ENCODE assay signal across 10 cellular contexts in genomic region chr5:2017540-2018389, GRCh38.
DNase-seq lines count a peak whose midpoint lies in the region; ATAC-seq, FAIRE-seq and TF ChIP-seq lines count a peak whose summit lies in the region.
"Had no signal": no experiment of that assay in that cellular context is flagged by ENCODE, and none has a peak within 500 bp of the region (broad histone marks: within the 10 kb centered on the region; RNA-seq: fewer than 3 reads in every experiment).

No MANE protein-coding gene starts in this region.

- no peak overlapping the region for H3K27ac Mint-ChIP-seq in activated CD8-positive, alpha-beta memory T cell treated with anti-CD3 and anti-CD28 coated beads, Interleukin-2, amount 10 ng/mL, durations not matched to agents 7 days and 5 days
- H3K27ac Mint-ChIP-seq: immature natural killer cell had no signal

- CTCF ChIA-PET in activated CD8-positive, alpha-beta memory T cell treated with anti-CD3 and anti-CD28 coated beads, Interleukin-2, amount 10 ng/mL, durations not matched to agents 7 days and 5 days (lab: Charles Lee), result no interaction called here
- CTCF ChIA-PET in GM12878 (lab: Yijun Ruan, JAX), result interaction anchor here (1.1 to 1.8 kb wide), 2 partner anchors 254 to 281 kb away, joined by 5 read pairs; no protein-coding TSS in a partner anchor

- no peaks in the 10 kb centered on the region for H3K36me3 ChIP-seq in GM12878 (ENCODE audit: control insufficient read depth in 2 of 2, insufficient read depth in 2 of 2, low read length in 1 of 2)
- no peaks in the 10 kb centered on the region for H3K36me3 ChIP-seq in small intestine (ENCODE audit: control insufficient read depth in 2 of 2, insufficient read depth in 2 of 2, low read length in 2 of 2)
- no peaks in the 10 kb centered on the region for H3K36me3 ChIP-seq in colonic mucosa

- no peaks in the 10 kb centered on the region for H3K36me3 Mint-ChIP-seq in activated CD8-positive, alpha-beta memory T cell treated with anti-CD3 and anti-CD28 coated beads, Interleukin-2, amount 10 ng/mL, durations not matched to agents 7 days and 5 days
- H3K36me3 Mint-ChIP-seq: immature natural killer cell had no signal

- no peaks in the 10 kb centered on the region for H3K9me3 ChIP-seq in GM12878 (replicated peaks; ENCODE audit: control insufficient read depth, insufficient read depth, low read length)
- H3K9me3 ChIP-seq in small intestine (ENCODE audit: control insufficient read depth, low read depth), result no peaks in the 10 kb centered on the region
- H3K9me3 ChIP-seq in colonic mucosa, result no peaks in the 10 kb centered on the region

- peak; percentile 45 for DNase-seq in activated CD8-positive, alpha-beta memory T cell treated with anti-CD3 and anti-CD28 coated beads, Interleukin-2, amount 10 ng/mL, durations not matched to agents 7 days and 5 days
- DNase-seq in activated CD8-positive, alpha-beta memory T cell treated with anti-CD3 and anti-CD28 coated beads for 24 hours, result no peak
- DNase-seq in LNCaP clone FGC (ENCODE audit: low read depth) (peak; percentile 17), GM12878 (ENCODE audit: low read depth, low spot score) (no peak), small intestine (peak; percentile 20), colonic mucosa (no peak), caudate nucleus (lab: John Stamatoyannopoulos, UW) (no peak)

- POLR2A ChIA-PET in GM12878 (lab: Charles Lee), result no interaction called here

- in situ Hi-C loops in GM12878 (cut with MboI), result loop anchor here (5.0 kb wide), 1 partner anchor 280 kb away; no protein-coding TSS in a partner anchor

- H3K9ac ChIP-seq in GM12878 (ENCODE audit: control insufficient read depth, insufficient read depth, low read length), result no peak overlapping the region
- H3K9ac ChIP-seq in colonic mucosa (ENCODE audit: low read depth in 2 of 2, low read length in 2 of 2), result no peak overlapping the region

- no peak for TF ChIP-seq POLR2A in GM12878 (IDR thresholded peaks at IDR 0.05; ENCODE audit: low read depth, low read length)

- H3K4me2 ChIP-seq in GM12878 (ENCODE audit: control insufficient read depth, insufficient read depth), result no peak overlapping the region

- WGBS in GM12878 (ENCODE audit: insufficient coverage, insufficient replicate concordance, low lambda C conversion rate, missing lambda C conversion rate), result 41% methylated on average over 20 of the region's 20 CpGs
- 77 to 80% (median 80%) methylated on average over 20 of the region's 20 CpGs for WGBS in small intestine, 3 donors

- no peak overlapping the region for H2AFZ ChIP-seq in GM12878 (ENCODE audit: control insufficient read depth, low read depth, low read length)

- no peak overlapping the region for H3K4me3 ChIP-seq in LNCaP clone FGC (ENCODE audit: low read depth, low read length)
- no peak overlapping the region for H3K4me3 ChIP-seq in GM12878
- H3K4me3 ChIP-seq in small intestine (ENCODE audit: low read depth in 1 of 2, low read length in 2 of 2), result no peak overlapping the region
- no peak overlapping the region for H3K4me3 ChIP-seq in colonic mucosa

- RAD21 ChIA-PET in GM12878 (lab: Charles Lee; ENCODE audit: unreplicated experiment), result no interaction called here

- no peaks in the 10 kb centered on the region for H3K79me2 ChIP-seq in GM12878 (ENCODE audit: control insufficient read depth, insufficient read depth, low read length)

- no peak overlapping the region for H3K4me3 Mint-ChIP-seq in activated CD8-positive, alpha-beta memory T cell treated with anti-CD3 and anti-CD28 coated beads, Interleukin-2, amount 10 ng/mL, durations not matched to agents 7 days and 5 days
- H3K4me3 Mint-ChIP-seq: immature natural killer cell had no signal

- no peaks in the 10 kb centered on the region for H4K20me1 ChIP-seq in GM12878 (ENCODE audit: control insufficient read depth, insufficient read depth)

- ATAC-seq in activated CD8-positive, alpha-beta memory T cell treated with anti-CD3 and anti-CD28 coated beads, Interleukin-2, amount 10 ng/mL, durations not matched to agents 7 days and 5 days, result no peak
- ATAC-seq in GM12878 (peak; percentile 55; the same call in 2 of the 3 replicates), GM21737 (IDR thresholded peaks at IDR 0.05; ENCODE audit: unreplicated experiment) (no peak)

- SMC1A ChIA-PET in GM12878 (lab: Charles Lee; ENCODE audit: uncharacterized antibody, unreplicated experiment), result no interaction called here

- peak; percentile 58 for TF ChIP-seq RAD21 in GM12878 (IDR thresholded peaks at IDR 0.05; ENCODE audit: insufficient read depth, low read depth, low read length)

- H3K27me3 ChIP-seq in GM12878 (replicated peaks in 1 of 2; ENCODE audit: control insufficient read depth in 2 of 2, insufficient read depth in 2 of 2, low read length in 1 of 2) (no peaks in the 10 kb centered on the region; a peak in 1 of 4 replicates), small intestine (ENCODE audit: control insufficient read depth in 2 of 2, insufficient read depth in 2 of 2, low read length in 2 of 2) (no peaks in the 10 kb centered on the region), colonic mucosa (no peaks in the 10 kb centered on the region)

- FAIRE-seq in GM12878 (lab: Jason Lieb, UNC) (no peak), small intestine (lab: Jason Lieb, UNC) (no peak)
- FAIRE-seq: G401.6 had no signal

- H3K27me3 Mint-ChIP-seq in activated CD8-positive, alpha-beta memory T cell treated with anti-CD3 and anti-CD28 coated beads, Interleukin-2, amount 10 ng/mL, durations not matched to agents 7 days and 5 days, result no peaks in the 10 kb centered on the region

- H3K4me1 ChIP-seq in GM12878 (ENCODE audit: control insufficient read depth, insufficient read depth, low read length), result no peaks in the 10 kb centered on the region
- no peaks in the 10 kb centered on the region for H3K4me1 ChIP-seq in small intestine (ENCODE audit: control insufficient read depth in 2 of 2, insufficient read depth in 1 of 2, low read depth in 1 of 2, low read length in 1 of 2)
- H3K4me1 ChIP-seq in colonic mucosa, result no peaks in the 10 kb centered on the region

- intact Hi-C loops in GM12878 (cut with micrococcal nuclease; ENCODE audit: unreplicated experiment) (loop anchor here (1.0 to 5.0 kb wide), 2 partner anchors 254 to 280 kb away; no protein-coding TSS in a partner anchor), colonic mucosa (cut with DNase I) (loop anchor here (10.0 kb wide), 1 partner anchor 253 kb away; no protein-coding TSS in a partner anchor)

- no peaks in the 10 kb centered on the region for H3K4me1 Mint-ChIP-seq in activated CD8-positive, alpha-beta memory T cell treated with anti-CD3 and anti-CD28 coated beads, Interleukin-2, amount 10 ng/mL, durations not matched to agents 7 days and 5 days
- H3K4me1 Mint-ChIP-seq: immature natural killer cell had no signal

- no peaks in the 10 kb centered on the region for H3K9me3 Mint-ChIP-seq in activated CD8-positive, alpha-beta memory T cell treated with anti-CD3 and anti-CD28 coated beads, Interleukin-2, amount 10 ng/mL, durations not matched to agents 7 days and 5 days (ENCODE audit: low read depth)

- TF ChIP-seq EP300 in GM12878 (IDR thresholded peaks at IDR 0.05; ENCODE audit: borderline replicate concordance in 1 of 2, control insufficient read depth in 1 of 2, low read depth in 2 of 2, low read length in 2 of 2), result no peak

- H3K27ac ChIP-seq in GM12878 (ENCODE audit: control insufficient read depth, insufficient read depth) (no peak overlapping the region), small intestine (ENCODE audit: low read depth in 1 of 2, low read length in 1 of 2) (no peak overlapping the region), colonic mucosa (no peak overlapping the region), caudate nucleus (ENCODE audit: low read depth, low read length) (no peak overlapping the region)

- no TSS peak for BruUV-seq in GM12878 (replicated peaks; lab: Mats Ljungman, UMichigan)

- TF ChIP-seq CTCF in LNCaP clone FGC (IDR thresholded peaks at IDR 0.05; ENCODE audit: control insufficient read depth, extremely low read depth, insufficient read depth), result peak; percentile 60
- TF ChIP-seq CTCF in GM12878 (IDR thresholded peaks at IDR 0.05 in 2 of 3, conservative IDR thresholded peaks at IDR 0.05 in 1 of 3; ENCODE audit: control insufficient read depth in 2 of 3, extremely low read depth in 1 of 3, insufficient read depth in 1 of 3, low read depth in 3 of 3, low read length in 3 of 3), result peak; percentile 46 to 54 (median 50)
- no peak for TF ChIP-seq CTCF in colonic mucosa (IDR thresholded peaks at IDR 0.05)

TF ChIP-seq in GM12878, 131 proteins besides CTCF, POLR2A, EP300 and RAD21:
- TF ChIP-seq, protein P1, sequence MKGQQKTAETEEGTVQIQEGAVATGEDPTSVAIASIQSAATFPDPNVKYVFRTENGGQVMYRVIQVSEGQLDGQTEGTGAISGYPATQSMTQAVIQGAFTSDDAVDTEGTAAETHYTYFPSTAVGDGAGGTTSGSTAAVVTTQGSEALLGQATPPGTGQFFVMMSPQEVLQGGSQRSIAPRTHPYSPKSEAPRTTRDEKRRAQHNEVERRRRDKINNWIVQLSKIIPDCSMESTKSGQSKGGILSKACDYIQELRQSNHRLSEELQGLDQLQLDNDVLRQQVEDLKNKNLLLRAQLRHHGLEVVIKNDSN (IDR thresholded peaks at IDR 0.05; ENCODE audit: borderline replicate concordance, extremely low read length, insufficient read depth, low read depth, low read length), result no peak
- TF ChIP-seq SMC3 (IDR thresholded peaks at IDR 0.05; ENCODE audit: borderline replicate concordance, low read length) (peak; percentile 65), SIN3A (IDR thresholded peaks at IDR 0.05; ENCODE audit: low read depth, low read length) (no peak)
TF ChIP-seq in GM12878: peak in this region for 1.

Comparison
In these comparisons a context has a peak if more than half of its experiments do, and no peak if none do; other contexts are left out.
1. DNase-seq: peak in activated CD8-positive, alpha-beta memory T cell treated with anti-CD3 and anti-CD28 coated beads, Interleukin-2, amount 10 ng/mL, durations not matched to agents 7 days and 5 days (single experiment), LNCaP clone FGC (single experiment) and small intestine (single experiment); none in activated CD8-positive, alpha-beta memory T cell treated with anti-CD3 and anti-CD28 coated beads for 24 hours (single experiment), GM12878 (single experiment), colonic mucosa (single experiment) and caudate nucleus (0 of 61).